Comparison of ENCODE assay signal across 1 cellular context in genomic region chr11:34427171-34427805, GRCh38.
A peak's percentile ranks its signal among the peaks of the same experiment; 100 is the strongest.
TF ChIP-seq lines count a peak whose summit lies in the region.

No MANE protein-coding gene starts in this region.

TF ChIP-seq in K562, 482 proteins besides CTCF, POLR2A, EP300 and RAD21 (continued from another document):
- 0 out of 2 replicates have a peak, but pooled peaks have one; percentile 17 for TF ChIP-seq ZBTB40 (IDR thresholded peaks at IDR 0.05)
- no peak for TF ChIP-seq ZBTB40 (CRISPR knock-in tag; IDR thresholded peaks at IDR 0.05)
- TF ChIP-seq GATA2 (CRISPR knock-in tag; IDR thresholded peaks at IDR 0.05) = no peak
- peak; percentile 64; the same call in 1 of the 2 replicates for TF ChIP-seq EHMT2 (IDR thresholded peaks at IDR 0.05)
- TF ChIP-seq MAFK (IDR thresholded peaks at IDR 0.05; ENCODE audit: low read length) = peak; percentile 90
- 0 out of 2 replicates have a peak, but pooled peaks have one; percentile 56 for TF ChIP-seq SMARCE1 (IDR thresholded peaks at IDR 0.05)
- TF ChIP-seq GTF2A2 (tag; IDR thresholded peaks at IDR 0.05) = no peak
- TF ChIP-seq, protein P1, sequence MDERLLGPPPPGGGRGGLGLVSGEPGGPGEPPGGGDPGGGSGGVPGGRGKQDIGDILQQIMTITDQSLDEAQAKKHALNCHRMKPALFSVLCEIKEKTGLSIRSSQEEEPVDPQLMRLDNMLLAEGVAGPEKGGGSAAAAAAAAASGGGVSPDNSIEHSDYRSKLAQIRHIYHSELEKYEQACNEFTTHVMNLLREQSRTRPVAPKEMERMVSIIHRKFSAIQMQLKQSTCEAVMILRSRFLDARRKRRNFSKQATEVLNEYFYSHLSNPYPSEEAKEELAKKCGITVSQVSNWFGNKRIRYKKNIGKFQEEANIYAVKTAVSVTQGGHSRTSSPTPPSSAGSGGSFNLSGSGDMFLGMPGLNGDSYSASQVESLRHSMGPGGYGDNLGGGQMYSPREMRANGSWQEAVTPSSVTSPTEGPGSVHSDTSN (CRISPR knock-in tag; IDR thresholded peaks at IDR 0.05; ENCODE audit: low read depth) = no peak
- TF ChIP-seq, protein P1 (tag; conservative IDR thresholded peaks at IDR 0.05; ENCODE audit: low read depth) = peak; percentile 34; the same call in 1 of the 2 replicates
- TF ChIP-seq DMBX1 (CRISPR knock-in tag; IDR thresholded peaks at IDR 0.05; ENCODE audit: borderline replicate concordance) = no peak
- TF ChIP-seq, protein P2, sequence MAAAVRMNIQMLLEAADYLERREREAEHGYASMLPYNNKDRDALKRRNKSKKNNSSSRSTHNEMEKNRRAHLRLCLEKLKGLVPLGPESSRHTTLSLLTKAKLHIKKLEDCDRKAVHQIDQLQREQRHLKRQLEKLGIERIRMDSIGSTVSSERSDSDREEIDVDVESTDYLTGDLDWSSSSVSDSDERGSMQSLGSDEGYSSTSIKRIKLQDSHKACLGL (CRISPR knock-in tag; IDR thresholded peaks at IDR 0.05; ENCODE audit: borderline replicate concordance, poor library complexity, severe bottlenecking) = no peak
- TF ChIP-seq CEBPG (CRISPR knock-in tag; IDR thresholded peaks at IDR 0.05) = no peak
- TF ChIP-seq CEBPG (tag; conservative IDR thresholded peaks at IDR 0.05 in 1 of 2, IDR thresholded peaks at IDR 0.05 in 1 of 2) = peak; percentile 27 to 35; a peak in 3 of 4 replicates
- no peak for TF ChIP-seq ZNF274 (IDR thresholded peaks at IDR 0.05; ENCODE audit: borderline replicate concordance, low read depth, low read length)
TF ChIP-seq in K562: peak in this region for 38.
